Comparison of ENCODE assay signal across 1 cellular context in the genomic region with DNA sequence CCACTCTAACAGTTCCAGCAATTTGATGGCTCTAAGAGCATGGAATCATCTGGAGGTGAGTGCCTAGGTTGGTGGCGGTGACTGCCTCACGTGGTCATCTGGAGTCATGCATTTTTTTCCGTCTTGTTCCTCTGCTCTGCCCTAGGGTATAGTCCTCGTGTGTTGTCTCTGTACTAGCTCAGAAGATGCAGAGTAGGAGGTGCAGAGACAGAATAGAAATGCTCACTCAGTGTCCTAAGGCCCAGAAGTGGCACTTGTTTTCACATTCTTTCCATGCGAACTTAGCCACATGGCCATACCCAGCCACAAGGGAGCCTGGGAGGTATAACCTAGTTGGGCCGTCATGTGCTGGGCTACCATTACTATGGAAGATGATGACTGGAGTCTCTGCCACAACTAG.
TF ChIP-seq lines count a peak whose summit lies in the region.

No MANE protein-coding gene starts in this region.

TF ChIP-seq in HepG2, 621 proteins besides CTCF, POLR2A, EP300 and RAD21:
- TF ChIP-seq RBM22 (optimal IDR thresholded peaks at IDR 0.05; ENCODE audit: low read length) (peak; percentile 47), TCF12 (IDR thresholded peaks at IDR 0.05) (no peak), TCF12 (CRISPR knock-in tag; IDR thresholded peaks at IDR 0.05) (no peak)
